In the genomic region with DNA sequence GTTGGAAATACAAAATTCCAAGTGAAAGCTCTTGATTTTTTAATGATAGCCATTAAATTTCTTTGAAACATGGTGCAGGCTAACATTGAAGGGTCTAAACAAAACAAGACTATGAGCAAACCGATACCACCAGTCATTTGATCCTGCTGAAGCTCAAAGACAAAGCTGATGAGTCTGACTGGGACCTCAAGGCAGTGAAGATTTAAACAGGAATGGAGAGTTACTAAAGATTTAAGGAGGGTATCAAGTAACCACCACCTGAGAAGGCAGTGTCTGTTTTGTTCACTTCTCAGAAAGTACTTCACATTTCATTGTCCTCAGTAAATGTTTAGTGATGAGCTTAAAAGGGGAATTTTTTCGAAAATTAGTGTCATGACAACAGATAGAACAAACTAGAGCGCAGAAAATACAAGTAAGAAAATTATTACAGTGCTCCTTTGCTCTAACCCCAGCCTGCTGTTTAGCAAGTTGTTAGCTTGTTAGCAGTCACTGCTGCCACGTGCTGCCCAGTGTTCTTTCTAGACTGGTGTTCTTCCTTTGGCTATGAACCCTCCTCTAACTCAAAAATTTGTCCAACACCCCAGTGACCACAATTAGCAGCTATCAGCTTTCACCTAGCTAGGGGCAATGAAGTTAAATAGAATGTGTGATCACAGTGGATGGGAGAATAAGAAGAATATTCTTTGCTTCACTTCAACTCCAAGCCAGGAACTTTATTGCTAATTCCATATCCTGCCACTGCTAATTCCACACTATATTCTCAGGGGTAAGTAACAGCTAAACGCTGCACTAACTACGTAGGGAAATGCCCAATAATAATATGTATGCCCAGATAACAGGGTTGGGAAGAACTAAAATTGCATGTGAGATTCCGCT, we compare ENCODE assay signal across 16 cellular contexts.
"Had no signal": no experiment of that assay in that cellular context is flagged by ENCODE, and none has a peak within 500 bp of the region (broad histone marks: within the 10 kb centered on the region; RNA-seq: fewer than 3 reads in every experiment).

No MANE protein-coding gene starts in this region.

- H3K27ac Mint-ChIP-seq: activated naive CD4-positive, alpha-beta T cell treated with anti-CD3 and anti-CD28 coated beads, Interleukin-2, amount 50 U/mL, for 72 hours; dendritic cell treated with granulocyte-macrophage colony-stimulating factor and Interleukin-4, amounts not matched to agents 40 ng/mL and 50 ng/mL, for 4 days had no signal

- DNase-seq: activated CD4-positive, alpha-beta T cell treated with anti-CD3 and anti-CD28 coated beads, Interleukin-2, amount 50 U/mL, for 48 hours; activated gamma-delta T cell treated with Interleukin-2 at 50 U/mL for 16 hours; adrenal gland; effector CD8-positive, alpha-beta T cell; heart left ventricle; kidney glomerular epithelial cell; mesendoderm; naive thymus-derived CD8-positive, alpha-beta T cell; stimulated activated CD4-positive, alpha-beta T cell treated with anti-CD3 and anti-CD28 coated beads, Interleukin-1b, Interleukin-23, amount 100 ng/mL, for 48 hours; stimulated activated naive CD4-positive, alpha-beta T cell treated with Interleukin-2 at 50 U/mL for 16 hours; thyroid gland; WERI-Rb-1 had no signal

- H3K9me3 Mint-ChIP-seq: activated naive CD4-positive, alpha-beta T cell treated with anti-CD3 and anti-CD28 coated beads, Interleukin-2, amount 50 U/mL, for 72 hours; dendritic cell treated with granulocyte-macrophage colony-stimulating factor and Interleukin-4, amounts not matched to agents 40 ng/mL and 50 ng/mL, for 4 days; naive thymus-derived CD8-positive, alpha-beta T cell had no signal

- H3K27ac ChIP-seq: adrenal gland, gastroesophageal sphincter, heart left ventricle, thyroid gland, WERI-Rb-1 had no signal

- H3K27me3 Mint-ChIP-seq: dendritic cell treated with granulocyte-macrophage colony-stimulating factor and Interleukin-4, amounts not matched to agents 40 ng/mL and 50 ng/mL, for 4 days; naive thymus-derived CD8-positive, alpha-beta T cell had no signal

- H3K27me3 ChIP-seq: adrenal gland, gastroesophageal sphincter, heart left ventricle, thyroid gland had no signal

- H3K4me3 Mint-ChIP-seq: dendritic cell treated with granulocyte-macrophage colony-stimulating factor and Interleukin-4, amounts not matched to agents 40 ng/mL and 50 ng/mL, for 4 days; naive thymus-derived CD8-positive, alpha-beta T cell had no signal

- H3K36me3 ChIP-seq: thyroid gland had no signal

- H3K9me3 ChIP-seq: adrenal gland, gastroesophageal sphincter, heart left ventricle, thyroid gland had no signal

- H3K4me1 ChIP-seq: gastroesophageal sphincter had no signal

- H3K4me3 ChIP-seq: adrenal gland, gastroesophageal sphincter, heart left ventricle, thyroid gland had no signal

- ATAC-seq: activated naive CD4-positive, alpha-beta T cell treated with anti-CD3 and anti-CD28 coated beads, Interleukin-2, amount 50 U/mL, for 72 hours; esophagus mucosa; gastroesophageal sphincter; heart left ventricle; naive thymus-derived CD8-positive, alpha-beta T cell had no signal
